2 cellular contexts compared by ENCODE assay signal in genomic region chr2:234476766-234477165, GRCh38.
TF ChIP-seq lines count a peak whose summit lies in the region.

No MANE protein-coding gene starts in this region.

TF ChIP-seq in HepG2, 621 proteins besides CTCF, POLR2A, EP300 and RAD21:
- TF ChIP-seq RXRA (CRISPR knock-in tag; IDR thresholded peaks at IDR 0.05): no peak
- TF ChIP-seq ZMYM2 (CRISPR knock-in tag; IDR thresholded peaks at IDR 0.05): no peak
- TF ChIP-seq SMC3 (IDR thresholded peaks at IDR 0.05; ENCODE audit: low read length): peak; percentile 24; the same call in 1 of the 2 replicates
- peak; percentile 51 for TF ChIP-seq STAG1 (CRISPR knock-in tag; IDR thresholded peaks at IDR 0.05)
- TF ChIP-seq NFAT5 (CRISPR knock-in tag; IDR thresholded peaks at IDR 0.05): no peak
- TF ChIP-seq ZNF580 (CRISPR knock-in tag; IDR thresholded peaks at IDR 0.05; ENCODE audit: borderline replicate concordance, low read depth): no peak
- no peak for TF ChIP-seq ONECUT2 (CRISPR knock-in tag; IDR thresholded peaks at IDR 0.05)

TF ChIP-seq in K562, 482 proteins besides CTCF, POLR2A, EP300 and RAD21:
- TF ChIP-seq ZMIZ1 (IDR thresholded peaks at IDR 0.05; ENCODE audit: low read depth in 2 of 2, low read length in 2 of 2): no peak
- no peak for TF ChIP-seq ATF2 (CRISPR knock-in tag; IDR thresholded peaks at IDR 0.05)
- TF ChIP-seq FUS (optimal IDR thresholded peaks at IDR 0.05; ENCODE audit: low read depth, low read length): no peak
- no peak for TF ChIP-seq IRF1 (CRISPR knock-in tag; IDR thresholded peaks at IDR 0.05; ENCODE audit: borderline replicate concordance)
- no peak for TF ChIP-seq MAX (CRISPR knock-in tag; IDR thresholded peaks at IDR 0.05)
- TF ChIP-seq TCF7L2 (IDR thresholded peaks at IDR 0.05; ENCODE audit: low read depth, low read length): no peak
- no peak for TF ChIP-seq FOXK2 (conservative IDR thresholded peaks at IDR 0.05 in 1 of 2, IDR thresholded peaks at IDR 0.05 in 1 of 2; ENCODE audit: low read depth in 2 of 2)
- TF ChIP-seq OTX1 (CRISPR knock-in tag; IDR thresholded peaks at IDR 0.05): no peak
- no peak for TF ChIP-seq BDP1 (IDR thresholded peaks at IDR 0.05; ENCODE audit: insufficient read depth, insufficient read length)
- TF ChIP-seq ZNF239 (CRISPR knock-in tag; IDR thresholded peaks at IDR 0.05): no peak
- TF ChIP-seq MED1 (CRISPR knock-in tag; IDR thresholded peaks at IDR 0.05; ENCODE audit: borderline replicate concordance): no peak
- no peak for TF ChIP-seq RREB1 (CRISPR knock-in tag; IDR thresholded peaks at IDR 0.05)
- no peak for TF ChIP-seq ZNF407 (IDR thresholded peaks at IDR 0.05; ENCODE audit: low read depth)
- TF ChIP-seq DDX20 (tag; IDR thresholded peaks at IDR 0.05; ENCODE audit: low read depth): no peak
- no peak for TF ChIP-seq ZNF609 (CRISPR knock-in tag; IDR thresholded peaks at IDR 0.05; ENCODE audit: borderline replicate concordance)
- TF ChIP-seq IFI16 (CRISPR knock-in tag; IDR thresholded peaks at IDR 0.05): no peak
- no peak for TF ChIP-seq DIDO1 (tag; IDR thresholded peaks at IDR 0.05; ENCODE audit: low read depth)
- no peak for TF ChIP-seq TAF1 (IDR thresholded peaks at IDR 0.05; ENCODE audit: control insufficient read depth, extremely low read depth, insufficient read depth, low read length, severe bottlenecking)
- no peak for TF ChIP-seq EGR1 (conservative IDR thresholded peaks at IDR 0.05)
- no peak for TF ChIP-seq ELF4 (CRISPR knock-in tag; IDR thresholded peaks at IDR 0.05)
